In the genomic region with DNA sequence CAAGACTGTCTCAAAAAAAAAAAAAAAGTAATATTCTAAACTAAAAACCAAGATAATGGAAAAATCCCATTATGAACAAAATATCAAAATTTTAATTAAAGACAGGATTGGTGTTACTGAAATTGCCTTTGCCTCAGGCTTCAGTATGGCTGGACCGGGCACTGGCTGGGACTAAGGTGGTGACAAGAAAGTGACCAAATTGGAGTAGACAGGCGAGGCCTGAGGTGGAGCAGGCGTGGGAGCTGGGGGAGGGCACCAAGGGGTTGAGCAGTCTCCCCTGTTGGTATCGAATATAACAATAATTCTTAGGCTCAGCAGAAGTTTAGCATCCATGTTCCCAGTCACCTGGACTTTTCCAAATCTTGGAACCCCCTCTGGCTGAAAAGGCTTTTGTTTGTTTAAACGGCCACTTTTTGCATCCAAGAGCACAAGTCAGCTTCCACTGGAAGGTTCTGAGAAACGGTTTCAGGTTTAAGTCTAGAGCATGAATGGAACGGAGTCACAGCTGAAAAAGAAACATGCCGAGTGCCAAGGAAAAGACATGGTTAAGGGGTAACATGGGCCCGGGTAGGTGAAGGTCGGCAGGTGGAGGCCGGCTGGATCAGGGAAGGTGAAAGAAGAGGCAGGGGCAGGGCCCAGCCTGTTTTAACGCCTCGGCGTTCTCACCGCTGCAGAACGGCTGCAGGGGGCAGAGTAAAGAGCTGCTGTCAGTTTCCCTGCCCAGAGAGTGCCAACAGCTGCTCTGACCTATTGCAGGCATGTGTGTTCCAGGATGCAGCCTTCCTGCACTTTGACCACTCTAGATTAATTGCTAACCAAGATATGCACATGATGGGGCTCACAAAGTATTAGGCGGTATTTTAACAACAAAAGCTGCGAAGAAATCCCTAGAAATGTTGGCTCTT, we compare ENCODE assay signal across 8 cellular contexts. TPM values are rescaled to one million over a fixed set of nuclear protein-coding genes. Genes with fewer than 3 reads are reported as not detected.
DNase-seq lines count a peak whose midpoint lies in the region; ATAC-seq, FAIRE-seq and TF ChIP-seq lines count a peak whose summit lies in the region.

No MANE protein-coding gene starts in this region.

- H3F3A ChIP-seq in SU-DHL-6 (ENCODE audit: insufficient read depth): peaks cover 8% of the 10 kb centered on the region; the same call in 1 of the 2 replicates

- no peaks in the 10 kb centered on the region for H4K20me1 ChIP-seq in SU-DHL-6 (ENCODE audit: low read depth, low read length)
- H4K20me1 ChIP-seq in astrocyte (ENCODE audit: insufficient read depth, low read length): no peaks in the 10 kb centered on the region

- H3K4me2 ChIP-seq in SU-DHL-6 (ENCODE audit: low read depth, low read length, poor library complexity, severe bottlenecking) (peak overlapping the region; percentile 78), astrocyte (ENCODE audit: low read length) (peak overlapping the region; percentile 98)

- H3K27me3 ChIP-seq in SU-DHL-6 (ENCODE audit: low read length) (no peaks in the 10 kb centered on the region), astrocyte (ENCODE audit: insufficient read depth, low read length) (peaks cover 2% of the 10 kb centered on the region)

- H3K9ac ChIP-seq in SU-DHL-6 (ENCODE audit: low read length) (peak overlapping the region; percentile 78; the same call in 1 of the 2 replicates), astrocyte (ENCODE audit: low read length) (peak overlapping the region; percentile 74)

- no peaks in the 10 kb centered on the region for H3K9me3 Mint-ChIP-seq in astrocyte (ENCODE audit: unreplicated experiment)

- H3K79me2 ChIP-seq in SU-DHL-6 (ENCODE audit: insufficient read depth, low read length) (no peaks in the 10 kb centered on the region), astrocyte (ENCODE audit: insufficient read depth, low read length) (no peaks in the 10 kb centered on the region)

- H3K9me3 ChIP-seq in SU-DHL-6 (ENCODE audit: insufficient read depth, low read length): no peaks in the 10 kb centered on the region
- no peaks in the 10 kb centered on the region for H3K9me3 ChIP-seq in astrocyte (ENCODE audit: insufficient read depth, low read depth, low read length)
- no peaks in the 10 kb centered on the region for H3K9me3 ChIP-seq in iPS-18c (ENCODE audit: control insufficient read depth, insufficient read depth, low read length)

- H3K4me3 Mint-ChIP-seq in astrocyte (ENCODE audit: unreplicated experiment): peak overlapping the region; percentile 84

- no peaks in the 10 kb centered on the region for H3K9me2 ChIP-seq in SU-DHL-6 (replicated peaks; ENCODE audit: insufficient read depth, low read length)

- TF ChIP-seq CTCF in SU-DHL-6 (IDR thresholded peaks at IDR 0.05; ENCODE audit: insufficient read depth, low read length, poor library complexity, severe bottlenecking) (no peak), astrocyte (IDR thresholded peaks at IDR 0.05; ENCODE audit: insufficient read depth, low read depth, low read length) (no peak)

- peaks cover 6% of the 10 kb centered on the region for H3K4me1 ChIP-seq in astrocyte (ENCODE audit: insufficient read depth, low read length)

- H3K27me3 Mint-ChIP-seq in astrocyte (ENCODE audit: low read depth, unreplicated experiment): peaks cover 15% of the 10 kb centered on the region

- H3K27ac ChIP-seq in SU-DHL-6 (ENCODE audit: low read depth, low read length) (0 out of 2 replicates have a peak overlapping the region, but pooled peaks have one; percentile 7), astrocyte (ENCODE audit: low read depth, low read length) (no peak overlapping the region), skin epidermis (peak overlapping the region in 17 of 21 experiments; percentile 1 to 96 (median 69))

- H2AFZ ChIP-seq in SU-DHL-6 (ENCODE audit: low read depth, low read length, severe bottlenecking) (peak overlapping the region; percentile 97), astrocyte (ENCODE audit: low read depth, low read length) (peak overlapping the region; percentile 84)

- peak; percentile 60 for ATAC-seq in GM21619 (IDR thresholded peaks at IDR 0.05; ENCODE audit: unreplicated experiment)

- peak overlapping the region; percentile 55 for H3K27ac Mint-ChIP-seq in astrocyte (ENCODE audit: unreplicated experiment)

- peak overlapping the region; percentile 55 for H3K4me3 ChIP-seq in SU-DHL-6 (ENCODE audit: insufficient read depth, low read length, poor library complexity, severe bottlenecking)
- H3K4me3 ChIP-seq in astrocyte (ENCODE audit: insufficient read depth, low read depth, low read length): peak overlapping the region; percentile 74
- H3K4me3 ChIP-seq in iPS-18c (ENCODE audit: insufficient read depth, low read depth, low read length): peak overlapping the region; percentile 43; the same call in 1 of the 2 replicates
- peak overlapping the region; percentile 65 to 84 (median 67) for H3K4me3 ChIP-seq in skin epidermis

- peak; percentile 41 for DNase-seq in EL
- peak; percentile 43 for DNase-seq in HuH-7.5 (ENCODE audit: low spot score)
- peak; percentile 2 for DNase-seq in astrocyte (ENCODE audit: low read depth)
- DNase-seq in GF-D8 (lab: John Stamatoyannopoulos, UW): no peak

- H3K36me3 ChIP-seq in SU-DHL-6 (ENCODE audit: low read length) (no peaks in the 10 kb centered on the region), astrocyte (ENCODE audit: insufficient read depth, low read length) (no peaks in the 10 kb centered on the region)

- H3K4me1 Mint-ChIP-seq in astrocyte (ENCODE audit: low read depth, unreplicated experiment): peaks cover 5% of the 10 kb centered on the region

- no peak for FAIRE-seq in astrocyte (lab: Jason Lieb, UNC)

- no peaks in the 10 kb centered on the region for H3K36me3 Mint-ChIP-seq in astrocyte (ENCODE audit: low read depth, unreplicated experiment)

RNA-seq across cellular contexts. Expression of gene CLYBL, which starts 0.8 kb away (rescaled TPM):
- total RNA-seq in astrocyte: 3.2 and 3.6 TPM in 2 replicates
